In the genomic region with DNA sequence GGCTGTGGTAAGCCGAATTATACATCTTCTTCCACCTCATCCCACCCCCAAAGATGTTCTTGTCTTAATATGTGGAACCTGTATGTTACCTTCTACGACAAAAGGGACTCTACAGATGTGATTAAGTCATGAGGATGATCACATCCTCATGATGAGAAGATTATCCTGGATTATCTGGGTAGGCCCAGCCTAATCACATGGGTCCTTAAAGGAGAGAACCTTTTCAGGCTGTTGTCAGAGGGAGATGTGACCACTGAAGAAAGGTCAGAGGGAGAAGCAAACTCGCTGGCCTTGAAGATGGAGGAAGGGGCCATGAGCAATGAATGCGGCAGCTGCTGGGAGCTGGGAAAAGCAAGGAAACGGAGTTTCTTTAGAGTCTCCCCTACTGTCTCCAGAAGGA, we compare ENCODE assay signal across 1 cellular context.
TF ChIP-seq lines count a peak whose summit lies in the region.

No MANE protein-coding gene starts in this region.

TF ChIP-seq in H1, 55 proteins besides CTCF, POLR2A, EP300 and RAD21:
- no peak for TF ChIP-seq TAF7 (optimal IDR thresholded peaks at IDR 0.05; ENCODE audit: borderline replicate concordance, low read depth, low read length)
- TF ChIP-seq YY1 (IDR thresholded peaks at IDR 0.05; ENCODE audit: low read depth, low read length) = no peak
- TF ChIP-seq GABPA (IDR thresholded peaks at IDR 0.05; ENCODE audit: borderline replicate concordance, insufficient read depth, low read length) = no peak
- TF ChIP-seq NRF1 (IDR thresholded peaks at IDR 0.05; ENCODE audit: low read depth, low read length) = no peak
- no peak for TF ChIP-seq KDM1A (IDR thresholded peaks at IDR 0.05; ENCODE audit: borderline replicate concordance, low read length)
- no peak for TF ChIP-seq SP2 (IDR thresholded peaks at IDR 0.05; ENCODE audit: low read length)
- TF ChIP-seq TAF1 (IDR thresholded peaks at IDR 0.05; ENCODE audit: low read depth, low read length) = no peak
- no peak for TF ChIP-seq JUN (IDR thresholded peaks at IDR 0.05; ENCODE audit: low read depth, low read length)
- no peak for TF ChIP-seq CBX8 (IDR thresholded peaks at IDR 0.05; ENCODE audit: borderline replicate concordance, low read depth, low read length)
- no peak for TF ChIP-seq JUND (IDR thresholded peaks at IDR 0.05; ENCODE audit: low read length)
- no peak for TF ChIP-seq CBX5 (IDR thresholded peaks at IDR 0.05; ENCODE audit: low read depth, low read length)
- no peak for TF ChIP-seq NANOG (IDR thresholded peaks at IDR 0.05; ENCODE audit: insufficient read depth, low read depth, low read length, poor library complexity, severe bottlenecking)
- no peak for TF ChIP-seq HDAC6 (IDR thresholded peaks at IDR 0.05; ENCODE audit: low read depth, low read length)
- TF ChIP-seq RXRA (IDR thresholded peaks at IDR 0.05; ENCODE audit: insufficient read depth, low read depth, low read length) = no peak
- TF ChIP-seq TEAD4 (IDR thresholded peaks at IDR 0.05; ENCODE audit: low read depth, low read length) = no peak
- TF ChIP-seq SIX5 (IDR thresholded peaks at IDR 0.05; ENCODE audit: low read depth, low read length) = no peak
- TF ChIP-seq RFX5 (IDR thresholded peaks at IDR 0.05; ENCODE audit: borderline replicate concordance, low read depth, low read length) = no peak
- TF ChIP-seq, protein P1, sequence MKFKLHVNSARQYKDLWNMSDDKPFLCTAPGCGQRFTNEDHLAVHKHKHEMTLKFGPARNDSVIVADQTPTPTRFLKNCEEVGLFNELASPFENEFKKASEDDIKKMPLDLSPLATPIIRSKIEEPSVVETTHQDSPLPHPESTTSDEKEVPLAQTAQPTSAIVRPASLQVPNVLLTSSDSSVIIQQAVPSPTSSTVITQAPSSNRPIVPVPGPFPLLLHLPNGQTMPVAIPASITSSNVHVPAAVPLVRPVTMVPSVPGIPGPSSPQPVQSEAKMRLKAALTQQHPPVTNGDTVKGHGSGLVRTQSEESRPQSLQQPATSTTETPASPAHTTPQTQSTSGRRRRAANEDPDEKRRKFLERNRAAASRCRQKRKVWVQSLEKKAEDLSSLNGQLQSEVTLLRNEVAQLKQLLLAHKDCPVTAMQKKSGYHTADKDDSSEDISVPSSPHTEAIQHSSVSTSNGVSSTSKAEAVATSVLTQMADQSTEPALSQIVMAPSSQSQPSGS (IDR thresholded peaks at IDR 0.05; ENCODE audit: low read length) = no peak
- no peak for TF ChIP-seq PHF8 (conservative IDR thresholded peaks at IDR 0.05; ENCODE audit: low read depth, low read length)
- no peak for TF ChIP-seq CREB1 (IDR thresholded peaks at IDR 0.05)
TF ChIP-seq in H1: peak in this region for 0.
